Comparison of ENCODE assay signal across 8 cellular contexts in genomic region chr10:122164028-122164601, GRCh38.
A peak's percentile ranks its signal among the peaks of the same experiment; 100 is the strongest.
DNase-seq lines count a peak whose midpoint lies in the region; ATAC-seq lines count a peak whose summit lies in the region.

No MANE protein-coding gene starts in this region.

- POLR2A ChIA-PET in activated naive CD8-positive, alpha-beta T cell treated with anti-CD3 and anti-CD28 coated beads, Interleukin-2, amount 10 ng/mL, durations not matched to agents 7 days and 5 days (lab: Charles Lee): no interaction called here

- H3K4me1 Mint-ChIP-seq in activated naive CD8-positive, alpha-beta T cell treated with anti-CD3 and anti-CD28 coated beads, Interleukin-2, amount 10 ng/mL, durations not matched to agents 7 days and 5 days: no peaks in the 10 kb centered on the region

- H3K9ac ChIP-seq in HUES6 (ENCODE audit: low read length): peak overlapping the region; percentile 85
- peak overlapping the region; percentile 92 for H3K9ac ChIP-seq in iPS-15b (ENCODE audit: low read depth, low read length)
- H3K9ac ChIP-seq in skeletal muscle satellite cell (ENCODE audit: low read depth, low read length): peak overlapping the region; percentile 61

- no peak for DNase-seq in activated naive CD8-positive, alpha-beta T cell treated with anti-CD3 and anti-CD28 coated beads, Interleukin-2, amount 10 ng/mL, durations not matched to agents 7 days and 5 days
- DNase-seq in effector CD8-positive, alpha-beta T cell (lab: John Stamatoyannopoulos, UW): no peak
- DNase-seq in T-helper 1 cell (no peak), NAMALWA (ENCODE audit: low spot score) (no peak)

- H3K36me3 Mint-ChIP-seq in activated naive CD8-positive, alpha-beta T cell treated with anti-CD3 and anti-CD28 coated beads, Interleukin-2, amount 10 ng/mL, durations not matched to agents 7 days and 5 days: no peaks in the 10 kb centered on the region

- peak overlapping the region; percentile 94 for H3K4me2 ChIP-seq in skeletal muscle satellite cell (ENCODE audit: low read length)

- H3K4me1 ChIP-seq in HUES6 (ENCODE audit: control insufficient read depth, insufficient read depth, low read length): peaks cover 51% of the 10 kb centered on the region
- H3K4me1 ChIP-seq in iPS-15b (ENCODE audit: control insufficient read depth, insufficient read depth, low read length): peaks cover 25% of the 10 kb centered on the region
- peaks cover 11% of the 10 kb centered on the region for H3K4me1 ChIP-seq in skeletal muscle satellite cell (ENCODE audit: control insufficient read depth, insufficient read depth, low read length)

- H3K27me3 Mint-ChIP-seq in activated naive CD8-positive, alpha-beta T cell treated with anti-CD3 and anti-CD28 coated beads, Interleukin-2, amount 10 ng/mL, durations not matched to agents 7 days and 5 days: peaks cover 60% of the 10 kb centered on the region

- H3K27me3 ChIP-seq in HUES6 (ENCODE audit: control insufficient read depth, insufficient read depth, low read length): peaks cover 8% of the 10 kb centered on the region
- peaks cover 9% of the 10 kb centered on the region for H3K27me3 ChIP-seq in iPS-15b (ENCODE audit: control insufficient read depth, insufficient read depth, low read length)
- no peaks in the 10 kb centered on the region for H3K27me3 ChIP-seq in skeletal muscle satellite cell (ENCODE audit: control insufficient read depth, insufficient read depth, low read length)

- H3K4me3 Mint-ChIP-seq in activated naive CD8-positive, alpha-beta T cell treated with anti-CD3 and anti-CD28 coated beads, Interleukin-2, amount 10 ng/mL, durations not matched to agents 7 days and 5 days: peak overlapping the region; percentile 10

- H3K36me3 ChIP-seq in HUES6 (ENCODE audit: control insufficient read depth, insufficient read depth, low read length): no peaks in the 10 kb centered on the region
- H3K36me3 ChIP-seq in iPS-15b (ENCODE audit: control insufficient read depth, insufficient read depth, low read length): no peaks in the 10 kb centered on the region
- no peaks in the 10 kb centered on the region for H3K36me3 ChIP-seq in skeletal muscle satellite cell (ENCODE audit: insufficient read depth, low read length)

- no peaks in the 10 kb centered on the region for H3K9me3 Mint-ChIP-seq in activated naive CD8-positive, alpha-beta T cell treated with anti-CD3 and anti-CD28 coated beads, Interleukin-2, amount 10 ng/mL, durations not matched to agents 7 days and 5 days

- H3K9me3 ChIP-seq in HUES6 (ENCODE audit: control insufficient read depth, insufficient read depth, low read depth, low read length): no peaks in the 10 kb centered on the region
- no peaks in the 10 kb centered on the region for H3K9me3 ChIP-seq in iPS-15b (ENCODE audit: control insufficient read depth, insufficient read depth, low read length)
- no peaks in the 10 kb centered on the region for H3K9me3 ChIP-seq in skeletal muscle satellite cell (replicated peaks; ENCODE audit: low read length)

- H3K27ac ChIP-seq in HUES6 (ENCODE audit: low read depth, low read length): peak overlapping the region; percentile 87

- ATAC-seq in activated naive CD8-positive, alpha-beta T cell treated with anti-CD3 and anti-CD28 coated beads, Interleukin-2, amount 10 ng/mL, durations not matched to agents 7 days and 5 days (ENCODE audit: low read depth): no peak
- ATAC-seq in HG03469 (IDR thresholded peaks at IDR 0.05; ENCODE audit: unreplicated experiment): no peak

- H3K4me3 ChIP-seq in HUES6 (ENCODE audit: low read depth, low read length): peak overlapping the region; percentile 90
- peak overlapping the region; percentile 84 for H3K4me3 ChIP-seq in iPS-15b (ENCODE audit: low read depth, low read length)
- H3K4me3 ChIP-seq in skeletal muscle satellite cell (ENCODE audit: low read length): peak overlapping the region; percentile 71

- no peak overlapping the region for H3K27ac Mint-ChIP-seq in activated naive CD8-positive, alpha-beta T cell treated with anti-CD3 and anti-CD28 coated beads, Interleukin-2, amount 10 ng/mL, durations not matched to agents 7 days and 5 days
